Comparison of ENCODE assay signal across 11 cellular contexts in the genomic region with DNA sequence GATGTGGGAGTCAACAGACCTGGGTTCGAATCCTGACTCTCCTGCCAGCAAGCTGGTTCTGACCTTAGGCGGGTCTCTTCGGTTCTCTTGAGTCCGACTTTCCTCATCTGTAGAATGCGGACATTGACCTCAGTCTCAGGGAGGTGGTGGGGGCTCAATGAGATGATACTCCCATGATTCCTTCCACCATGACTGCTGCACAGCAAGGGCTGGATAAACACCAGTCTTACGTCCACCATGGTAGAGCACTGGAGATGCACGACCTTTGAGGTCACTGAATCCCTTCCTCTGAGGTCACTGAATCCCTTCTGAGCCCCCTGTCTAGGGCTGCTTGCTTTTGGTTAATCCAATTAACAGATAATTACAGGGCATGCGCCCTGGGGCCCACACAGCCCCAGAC. TPM values are rescaled to one million over a fixed set of nuclear protein-coding genes. Genes with fewer than 3 reads are reported as not detected.
"Had no signal": no experiment of that assay in that cellular context is flagged by ENCODE, and none has a peak within 500 bp of the region (broad histone marks: within the 10 kb centered on the region; RNA-seq: fewer than 3 reads in every experiment).

No MANE protein-coding gene starts in this region.

- H3K9ac ChIP-seq: GM23248 had no signal

- H3K4me3 ChIP-seq: GM23248, HAP-1, K562 had no signal

- DNase-seq: GM23248, GOT3, H7, HFFc6, IMR-90, KG1 had no signal

- H3K27ac Mint-ChIP-seq: HFFc6 had no signal

- H3K27ac ChIP-seq: GM23248 had no signal

- H3K4me3 Mint-ChIP-seq: HFFc6 had no signal

- ATAC-seq: HCT116, K562 had no signal

- H3K36me3 ChIP-seq: HAP-1 had no signal

- H2AFZ ChIP-seq: GM23248 had no signal

- H3K9me3 ChIP-seq: HAP-1 had no signal

- H3K4me1 ChIP-seq: HAP-1 had no signal

RNA-seq across cellular contexts. Expression of gene SMIM23, which starts 12.5 kb away (rescaled TPM):
- total RNA-seq: GM23248, H4, H7, HFFc6, HT-29, IMR-90, K562 had no signal
